ENCODE assay signal across 10 cellular contexts in genomic region chr1:150259758-150260669, GRCh38. TPM values are rescaled to one million over a fixed set of nuclear protein-coding genes. Genes with fewer than 3 reads are reported as not detected.
DNase-seq lines count a peak whose midpoint lies in the region; ATAC-seq lines count a peak whose summit lies in the region.
"Had no signal": no experiment of that assay in that cellular context is flagged by ENCODE, and none has a peak within 500 bp of the region (broad histone marks: within the 10 kb centered on the region; RNA-seq: fewer than 3 reads in every experiment).

No MANE protein-coding gene starts in this region.

- H3K9ac ChIP-seq in HUES64 (ENCODE audit: low read depth, low read length): peak overlapping the region; percentile 86

- H3K27ac Mint-ChIP-seq in immature natural killer cell: no peak overlapping the region
- H3K27ac Mint-ChIP-seq: activated naive CD4-positive, alpha-beta T cell treated with anti-CD3 and anti-CD28 coated beads, Interleukin-2, amount 50 U/mL, for 24 hours had no signal

- peaks cover 10 to 16% of the 10 kb centered on the region in 2 donors for H3K4me1 Mint-ChIP-seq in immature natural killer cell

- ATAC-seq in right cardiac atrium: peak; percentile 48 to 65
- peak; percentile 36 for ATAC-seq in sciatic nerve
- ATAC-seq in HG02798 (IDR thresholded peaks at IDR 0.05; ENCODE audit: poor library complexity, unreplicated experiment): no peak

- intact Hi-C loops in right cardiac atrium (cut with DNase I): loop anchor here in 1 of 4 donors (10.0 kb wide), 1 partner anchor 65 kb away; the partner anchor contains the start of gene PRPF3
- intact Hi-C loops in sciatic nerve (cut with DNase I): no loop called here

- H3K4me1 ChIP-seq in HUES64 (ENCODE audit: insufficient read depth, low read length) (peaks cover 30% of the 10 kb centered on the region), SJCRH30 (peaks cover 6% of the 10 kb centered on the region; the same call in 1 of the 2 replicates), right cardiac atrium (ENCODE audit: control insufficient read depth, insufficient read depth, low read length) (peaks cover 2% of the 10 kb centered on the region)

- peak; percentile 62 to 76 for DNase-seq in SJCRH30
- DNase-seq in right cardiac atrium: peak in 2 of 3 donors; percentile 64 to 65
- peak; percentile 58 for DNase-seq in sciatic nerve (ENCODE audit: low spot score)
- DNase-seq in NCI-H446 treated with DMSO at 0.1 percent for 48 hours (lab: John Stamatoyannopoulos, UW): no peak
- no peak for DNase-seq in T-helper 2 cell
- no peak for DNase-seq in immature natural killer cell

- H3K27me3 ChIP-seq in HUES64 (ENCODE audit: insufficient read depth, low read length) (no peaks in the 10 kb centered on the region), SJCRH30 (no peaks in the 10 kb centered on the region), right cardiac atrium (ENCODE audit: control insufficient read depth, insufficient read depth) (no peaks in the 10 kb centered on the region)

- H3K9me3 ChIP-seq in HUES64 (ENCODE audit: insufficient read depth, low read depth, low read length) (no peaks in the 10 kb centered on the region), SJCRH30 (replicated peaks) (no peaks in the 10 kb centered on the region), right cardiac atrium (ENCODE audit: control insufficient read depth, low read length) (no peaks in the 10 kb centered on the region)

- peaks cover 10 to 31% (median 18%) of the 10 kb centered on the region in 3 donors for H3K27me3 Mint-ChIP-seq in immature natural killer cell (ENCODE audit: low read depth in 3 of 3)

- H3K36me3 ChIP-seq in HUES64 (ENCODE audit: insufficient read depth, low read length): peaks cover 43% of the 10 kb centered on the region
- H3K36me3 ChIP-seq in SJCRH30: no peaks in the 10 kb centered on the region; the same call in 1 of the 2 replicates

- H3K9me3 Mint-ChIP-seq in immature natural killer cell: no peaks in the 10 kb centered on the region
- H3K9me3 Mint-ChIP-seq: activated naive CD4-positive, alpha-beta T cell treated with anti-CD3 and anti-CD28 coated beads, Interleukin-2, amount 50 U/mL, for 24 hours had no signal

- H3K27ac ChIP-seq in HUES64 (ENCODE audit: low read depth, low read length) (peak overlapping the region; percentile 95; the same call in 1 of the 2 replicates), SJCRH30 (no peak overlapping the region), right cardiac atrium (ENCODE audit: low read length) (peak overlapping the region; percentile 9)

- H3K4me3 ChIP-seq in HUES64 (ENCODE audit: low read length) (peak overlapping the region; percentile 93), SJCRH30 (peak overlapping the region; percentile 7; the same call in 1 of the 2 replicates), right cardiac atrium (ENCODE audit: low read length) (no peak overlapping the region)

- no peak overlapping the region for H3K4me3 Mint-ChIP-seq in immature natural killer cell
- H3K4me3 Mint-ChIP-seq: activated naive CD4-positive, alpha-beta T cell treated with anti-CD3 and anti-CD28 coated beads, Interleukin-2, amount 50 U/mL, for 24 hours had no signal

- H3K36me3 Mint-ChIP-seq in immature natural killer cell: peaks cover 0 to 6% (median 0%) of the 10 kb centered on the region in 3 donors
- H3K36me3 Mint-ChIP-seq: activated naive CD4-positive, alpha-beta T cell treated with anti-CD3 and anti-CD28 coated beads, Interleukin-2, amount 50 U/mL, for 24 hours had no signal

- 13% methylated on average over 9 of the region's 11 CpGs for WGBS in HUES64
- 17% methylated on average over 11 of the region's 11 CpGs for WGBS in right cardiac atrium

RNA-seq across cellular contexts. Expression of gene CA14, which starts 2.4 kb away (rescaled TPM):
- 47.4 TPM for polyA plus RNA-seq in HUES64 (2013, experiment 1 of 2)
- polyA plus RNA-seq in HUES64 (2013, experiment 2 of 2): 57.2 TPM
- total RNA-seq in SJCRH30 (2014; rRNA removed; shearing (Covaris generic)): 3.9 and 4.7 TPM in 2 replicates
- total RNA-seq in right cardiac atrium (10 to 100 TPM in 3 of 4 donors, 1 to 10 TPM in 1; 6.9 to 22.6 (median 16.3) TPM), sciatic nerve (0.71 TPM)
- polyA plus RNA-seq in right cardiac atrium (28.3 TPM), immature natural killer cell (under 1 TPM in 2 of 3 donors, not detected in 1; 0.27 to 0.70 TPM)
- total RNA-seq: NCI-H460 had no signal

RNA-seq across cellular contexts. Expression of gene APH1A, which starts 8.8 kb away (rescaled TPM):
- polyA plus RNA-seq in HUES64 (2013, experiment 1 of 2): 78.7 TPM
- 81.8 TPM for polyA plus RNA-seq in HUES64 (2013, experiment 2 of 2)
- total RNA-seq in SJCRH30 (2014; rRNA removed; shearing (Covaris generic)): 93.6 and 95.6 TPM in 2 replicates
- total RNA-seq in right cardiac atrium (10 to 100 TPM; 71.3 to 84.2 (median 73.4) TPM), sciatic nerve (87.4 TPM)
- polyA plus RNA-seq in right cardiac atrium (80.0 TPM), immature natural killer cell (10 to 100 TPM; 64.6 to 99.1 (median 82.1) TPM)

RNA-seq across cellular contexts. Expression of gene C1orf54, which starts 12.6 kb away (rescaled TPM):
- polyA plus RNA-seq in HUES64 (2013, experiment 1 of 2): 15.6 TPM
- 21.0 TPM for polyA plus RNA-seq in HUES64 (2013, experiment 2 of 2)
- 1.3 and 2.0 TPM in 2 replicates for total RNA-seq in SJCRH30 (2014; rRNA removed; shearing (Covaris generic))
- total RNA-seq in right cardiac atrium (10 to 100 TPM; 10.4 to 12.0 (median 10.6) TPM), sciatic nerve (9.2 TPM)
- polyA plus RNA-seq in right cardiac atrium (15.6 TPM), immature natural killer cell (1 to 10 TPM; 1.9 to 6.9 (median 2.0) TPM)
- total RNA-seq: NCI-H460 had no signal

RNA-seq across cellular contexts. Expression of gene CIART, which starts 22.3 kb away (rescaled TPM):
- 7.2 TPM for polyA plus RNA-seq in HUES64 (2013, experiment 1 of 2)
- 8.2 TPM for polyA plus RNA-seq in HUES64 (2013, experiment 2 of 2)
- not detected in 2 replicates for total RNA-seq in SJCRH30 (2014; rRNA removed; shearing (Covaris generic))
- 10 to 100 TPM in 3 of 4 donors, 1 to 10 TPM in 1; 5.5 to 20.4 (median 11.4) TPM for total RNA-seq in right cardiac atrium
- polyA plus RNA-seq in right cardiac atrium: 14.1 TPM
- 5.7 TPM for total RNA-seq in sciatic nerve
- not detected for polyA plus RNA-seq in immature natural killer cell

RNA-seq across cellular contexts. Expression of gene ANP32E, which starts 24.1 kb away (rescaled TPM):
- polyA plus RNA-seq in HUES64 (2013, experiment 1 of 2): 105 TPM
- 114 TPM for polyA plus RNA-seq in HUES64 (2013, experiment 2 of 2)
- 85.9 and 92.1 TPM in 2 replicates for total RNA-seq in SJCRH30 (2014; rRNA removed; shearing (Covaris generic))
- total RNA-seq in right cardiac atrium (10 to 100 TPM; 27.7 to 36.3 (median 29.7) TPM), sciatic nerve (40.6 TPM)
- polyA plus RNA-seq in right cardiac atrium (23.7 TPM), immature natural killer cell (10 to 100 TPM; 48.5 to 56.0 (median 54.6) TPM)

Comparison
In these comparisons a context has a peak if more than half of its experiments do, and no peak if none do; other contexts are left out.
1. DNase-seq: peak in SJCRH30 (2 of 2), right cardiac atrium (2 of 3) and sciatic nerve (single experiment); none in NCI-H446 treated with DMSO at 0.1 percent for 48 hours (single experiment), T-helper 2 cell (0 of 5) and immature natural killer cell (0 of 3).